10 cellular contexts compared by ENCODE assay signal in the genomic region with DNA sequence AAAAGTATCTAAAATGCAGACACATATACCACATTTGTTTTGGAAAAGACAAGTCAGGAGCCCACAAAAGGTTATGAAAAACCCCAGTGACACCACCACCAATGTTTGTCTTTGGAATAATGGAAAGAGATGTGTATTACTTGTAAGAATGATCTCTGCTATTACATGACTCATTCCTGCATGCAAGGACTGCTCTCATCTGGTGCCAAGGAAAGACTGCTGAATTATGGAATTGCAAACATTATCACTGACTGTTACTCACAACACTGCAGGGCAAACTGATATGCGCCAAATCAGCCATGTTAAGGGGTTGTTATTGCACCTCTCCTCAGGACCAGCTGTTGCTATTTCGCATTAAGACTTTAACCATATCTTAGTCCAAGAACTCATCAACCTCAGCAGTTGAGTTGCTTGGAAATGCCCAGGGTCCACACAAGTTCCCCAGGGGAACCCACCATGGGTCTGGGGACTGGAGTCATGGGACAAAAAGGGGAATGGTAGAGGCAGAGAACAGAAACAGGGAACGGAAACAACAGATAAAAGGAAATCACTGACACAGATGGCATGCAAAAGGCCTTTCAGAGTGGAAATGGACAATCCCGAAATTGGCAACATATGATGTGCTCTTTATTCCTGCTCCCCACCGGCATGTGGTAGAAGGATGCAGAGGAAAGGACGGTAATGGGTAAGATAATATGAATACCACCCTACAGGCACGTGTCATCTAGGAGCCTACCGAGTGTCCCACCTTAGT. TPM values are rescaled to one million over a fixed set of nuclear protein-coding genes. Genes with fewer than 3 reads are reported as not detected.
DNase-seq lines count a peak whose midpoint lies in the region; ATAC-seq, FAIRE-seq and TF ChIP-seq lines count a peak whose summit lies in the region.
"Had no signal": no experiment of that assay in that cellular context is flagged by ENCODE, and none has a peak within 500 bp of the region (broad histone marks: within the 10 kb centered on the region; RNA-seq: fewer than 3 reads in every experiment).

No MANE protein-coding gene starts in this region.

- POLR2A ChIA-PET in HepG2 (lab: Yijun Ruan, JAX), result no interaction called here

- DNase-seq in activated T-cell treated with anti-CD3 and anti-CD28 coated beads, Interleukin-2, amount 50 U/mL, for 4 hours, result no peak
- DNase-seq in activated T-cell treated with anti-CD3 and anti-CD28 coated beads for 4 hours (no peak), HepG2 (ENCODE audit: low spot score) (no peak), upper lobe of right lung (no peak), SIG-M5 (lab: John Stamatoyannopoulos, UW) (no peak), middle frontal gyrus (ENCODE audit: extremely low spot score, low spot score) (no peak)

- H3K4me2 ChIP-seq in HepG2 (ENCODE audit: low read depth, low read length), result no peak overlapping the region

- no peak overlapping the region for H2AFZ ChIP-seq in HepG2 (ENCODE audit: low read length)

- 97% methylated on average over 8 of the region's 8 CpGs for WGBS in HepG2 (ENCODE audit: low lambda C conversion rate)

- peaks cover 5 to 19% of the 10 kb centered on the region in 2 experiments; a peak in 3 of 5 replicates for H3K36me3 ChIP-seq in HepG2 (replicated peaks in 1 of 2; ENCODE audit: control insufficient read depth in 1 of 2, insufficient read depth in 2 of 2, low read length in 2 of 2)
- no peaks in the 10 kb centered on the region for H3K36me3 ChIP-seq in upper lobe of right lung

- CTCF ChIA-PET in HepG2 (lab: Yijun Ruan, JAX; ENCODE audit: low intra/inter-chr PET ratio, low total read pairs), result no interaction called here

- no peak for TF ChIP-seq RAD21 in HepG2 (CRISPR knock-in tag; IDR thresholded peaks at IDR 0.05)

- peaks cover 81% of the 10 kb centered on the region for H3K79me2 ChIP-seq in HepG2 (ENCODE audit: insufficient read depth, low read length)

- H3K27me3 ChIP-seq in HepG2 (ENCODE audit: control insufficient read depth in 1 of 2, insufficient read depth in 2 of 2, low read length in 2 of 2) (no peaks in the 10 kb centered on the region), upper lobe of right lung (no peaks in the 10 kb centered on the region)

- H3K27me3 Mint-ChIP-seq in activated T-cell treated with anti-CD3 and anti-CD28 coated beads, Interleukin-2, amount 50 U/mL, for 4 hours (ENCODE audit: low read depth), result no peaks in the 10 kb centered on the region
- H3K27me3 Mint-ChIP-seq in brain, result no peaks in the 10 kb centered on the region

- no peak for TF ChIP-seq POLR2A in HepG2 (IDR thresholded peaks at IDR 0.05; ENCODE audit: insufficient read depth in 1 of 2, low read depth in 2 of 2, low read length in 2 of 2)

- H3K9ac ChIP-seq in HepG2 (ENCODE audit: insufficient read depth, low read depth, low read length), result no peak overlapping the region

- no peak overlapping the region for H3K27ac ChIP-seq in HepG2 (ENCODE audit: extremely low read length, insufficient read depth, low read length)
- peak overlapping the region; percentile 68 for H3K27ac ChIP-seq in upper lobe of right lung

- FAIRE-seq in HepG2 (lab: Jason Lieb, UNC), result no peak
- FAIRE-seq: G401.6, TTC549 had no signal

- H4K20me1 ChIP-seq in HepG2 (ENCODE audit: insufficient read depth, low read length), result peaks cover 27% of the 10 kb centered on the region; the same call in 1 of the 2 replicates

- no TSS peak for BruUV-seq in HepG2 (replicated peaks; lab: Mats Ljungman, UMichigan)

- in situ Hi-C loops in HepG2 (cut with HindIII; ENCODE audit: extremely low pct_ligation_motif_present, low pct_unique_long_range_greater_than_20kb), result no loop called here

- TF ChIP-seq CTCF in brain (conservative IDR thresholded peaks at IDR 0.05) (no peak), HepG2 (CRISPR knock-in tag; IDR thresholded peaks at IDR 0.05) (no peak), upper lobe of right lung (IDR thresholded peaks at IDR 0.05) (no peak)

- peak overlapping the region in 4 of 5 experiments; percentile 63 to 93 (median 79) for H3K27ac Mint-ChIP-seq in brain

- no peak overlapping the region for H3K4me3 Mint-ChIP-seq in activated T-cell treated with anti-CD3 and anti-CD28 coated beads, Interleukin-2, amount 50 U/mL, for 4 hours
- peak overlapping the region in 2 of 5 experiments; percentile 10 to 61 for H3K4me3 Mint-ChIP-seq in brain

- H3K9me3 ChIP-seq in HepG2 (ENCODE audit: low read length), result no peaks in the 10 kb centered on the region
- no peaks in the 10 kb centered on the region for H3K9me3 ChIP-seq in upper lobe of right lung

- ATAC-seq in activated T-cell treated with anti-CD3 and anti-CD28 coated beads, Interleukin-2, amount 50 U/mL, for 4 hours, result peak; percentile 25 to 41
- no peak for ATAC-seq in HepG2
- ATAC-seq in upper lobe of right lung, result peak; percentile 33
- no peak for ATAC-seq in HG03354 (IDR thresholded peaks at IDR 0.05; ENCODE audit: poor library complexity, severe bottlenecking, unreplicated experiment)

- H3K4me3 ChIP-seq in HepG2 (replicated peaks in 1 of 3; ENCODE audit: insufficient read depth in 1 of 3, low read depth in 2 of 3, low read length in 3 of 3) (no peak overlapping the region), upper lobe of right lung (no peak overlapping the region)

- peaks cover 88% of the 10 kb centered on the region for H3K4me1 Mint-ChIP-seq in activated T-cell treated with anti-CD3 and anti-CD28 coated beads, Interleukin-2, amount 50 U/mL, for 4 hours (ENCODE audit: low read depth)
- H3K4me1 Mint-ChIP-seq in brain, result peaks cover 90% of the 10 kb centered on the region

- peaks cover 12% of the 10 kb centered on the region for H3K36me3 Mint-ChIP-seq in activated T-cell treated with anti-CD3 and anti-CD28 coated beads, Interleukin-2, amount 50 U/mL, for 4 hours (ENCODE audit: insufficient read depth)
- peaks cover 19% of the 10 kb centered on the region for H3K36me3 Mint-ChIP-seq in brain

- H3K9me3 Mint-ChIP-seq in activated T-cell treated with anti-CD3 and anti-CD28 coated beads, Interleukin-2, amount 50 U/mL, for 4 hours, result no peaks in the 10 kb centered on the region
- no peaks in the 10 kb centered on the region for H3K9me3 Mint-ChIP-seq in brain

- H3K4me1 ChIP-seq in HepG2 (ENCODE audit: insufficient read depth, low read length) (peaks cover 50% of the 10 kb centered on the region), upper lobe of right lung (peaks cover 91% of the 10 kb centered on the region)

- intact Hi-C loops in HepG2 (cut with micrococcal nuclease; ENCODE audit: unreplicated experiment) (no loop called here), upper lobe of right lung (cut with DNase I) (no loop called here)

- TF ChIP-seq EP300 in HepG2 (IDR thresholded peaks at IDR 0.05; ENCODE audit: low read depth in 2 of 2, low read length in 2 of 2), result no peak
- no peak for TF ChIP-seq EP300 in HepG2 (CRISPR knock-in tag; IDR thresholded peaks at IDR 0.05; ENCODE audit: borderline replicate concordance)

TF ChIP-seq in HepG2, 621 proteins besides CTCF, POLR2A, EP300 and RAD21:
- TF ChIP-seq ZNF629 (CRISPR knock-in tag; conservative IDR thresholded peaks at IDR 0.05) (no peak), FOSL2 (CRISPR knock-in tag; IDR thresholded peaks at IDR 0.05) (peak; percentile 45), MLLT10 (CRISPR knock-in tag; IDR thresholded peaks at IDR 0.05) (no peak)

RNA-seq across cellular contexts. Expression of gene CAPZB, which starts 34.4 kb away (rescaled TPM):
- 100 to 1,000 TPM; 262 to 285 (median 264) TPM for total RNA-seq in activated T-cell treated with anti-CD3 and anti-CD28 coated beads, Interleukin-2, amount 50 U/mL, for 4 hours
- polyA plus RNA-seq in brain (ENCODE audit: insufficient read depth, low read depth, low replicate concordance) (495 TPM), HepG2 (2011; rRNA removed) (68.8 and 76.9 TPM in 2 replicates)
- total RNA-seq in HepG2 (2016; rRNA removed; fragmentation: Illumina TruSeq; extraction: Trizol) (58.9 and 84.1 TPM in 2 replicates), upper lobe of right lung (237 TPM)
- total RNA-seq in HepG2 (2016; cell fraction: cytosol; rRNA removed; fragmentation: Illumina TruSeq; extraction: Trizol; ENCODE audit: low read depth), result 24.5 and 25.6 TPM in 2 replicates
- total RNA-seq in HepG2 (2016; cell fraction: insoluble cytoplasmic fraction; rRNA removed; fragmentation: Illumina TruSeq; extraction: Trizol), result 61.9 and 68.4 TPM in 2 replicates
- total RNA-seq in HepG2 (2016; cell fraction: membrane; rRNA removed; fragmentation: Illumina TruSeq; extraction: Trizol), result 41.5 and 44.2 TPM in 2 replicates
- 33.6 and 37.1 TPM in 2 replicates for total RNA-seq in HepG2 (2016; cell fraction: nucleus; rRNA removed; fragmentation: Illumina TruSeq; extraction: Trizol)
- polyA plus RNA-seq in HepG2 (2011; cell fraction: cytosol; rRNA removed), result 107 and 113 TPM in 2 replicates
- polyA plus RNA-seq in HepG2 (2011; cell fraction: nucleus; rRNA removed), result 34.6 and 35.9 TPM in 2 replicates
- polyA plus RNA-seq in HepG2 (2012), result 142 and 153 TPM in 2 replicates
- 87.3 and 97.7 TPM in 2 replicates for polyA plus RNA-seq in HepG2 (2016; cell fraction: cytosol; fragmentation: Illumina TruSeq; extraction: Trizol; ENCODE audit: low read depth)
- polyA plus RNA-seq in HepG2 (2016; cell fraction: insoluble cytoplasmic fraction; fragmentation: Illumina TruSeq; extraction: Trizol; ENCODE audit: low read depth), result 211 and 248 TPM in 2 replicates
- 103 and 116 TPM in 2 replicates for polyA plus RNA-seq in HepG2 (2016; cell fraction: membrane; fragmentation: Illumina TruSeq; extraction: Trizol; ENCODE audit: low read depth)
- polyA plus RNA-seq in HepG2 (2016; cell fraction: nucleus; fragmentation: Illumina TruSeq; extraction: Trizol; ENCODE audit: insufficient read depth, low read depth), result 131 and 139 TPM in 2 replicates
- 37.1 and 54.9 TPM in 2 replicates for polyA minus RNA-seq in HepG2 (2011; rRNA and poly(A)+ RNA removed; ENCODE audit: low replicate concordance)
- polyA minus RNA-seq in HepG2 (2011; cell fraction: cytosol; rRNA and poly(A)+ RNA removed), result 49.6 and 56.8 TPM in 2 replicates
- polyA minus RNA-seq in HepG2 (2011; cell fraction: nucleus; rRNA and poly(A)+ RNA removed), result 19.3 and 21.5 TPM in 2 replicates

Comparison
In these comparisons a context has a peak if more than half of its experiments do, and no peak if none do; other contexts are left out.
1. ATAC-seq: peak in activated T-cell treated with anti-CD3 and anti-CD28 coated beads, Interleukin-2, amount 50 U/mL, for 4 hours (2 of 2) and upper lobe of right lung (single experiment); none in HepG2 (single experiment) and HG03354 (single experiment).